In the genomic region with DNA sequence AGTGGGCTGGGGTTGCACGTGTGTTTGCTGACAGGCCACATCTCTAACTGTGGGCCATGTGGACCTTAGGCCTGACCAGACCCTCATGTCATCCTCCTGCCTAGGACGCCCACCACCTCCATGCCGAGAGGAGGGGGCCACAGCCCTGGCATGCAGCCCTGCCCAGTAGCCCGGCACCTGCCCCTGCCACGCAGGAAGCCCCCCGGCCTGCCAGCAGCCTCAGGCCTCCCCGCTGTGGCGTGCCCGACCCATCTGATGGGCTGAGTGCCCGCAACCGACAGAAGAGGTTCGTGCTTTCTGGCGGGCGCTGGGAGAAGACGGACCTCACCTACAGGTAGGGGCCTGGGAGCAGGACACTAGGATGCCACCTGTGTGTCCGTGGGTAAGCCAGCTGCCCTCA, we compare ENCODE assay signal across 1 cellular context.
TF ChIP-seq lines count a peak whose summit lies in the region.

No MANE protein-coding gene starts in this region.

TF ChIP-seq in H1, 55 proteins besides CTCF, POLR2A, EP300 and RAD21:
- TF ChIP-seq ATF3 (IDR thresholded peaks at IDR 0.05; ENCODE audit: insufficient read depth, low read depth, low read length), result no peak
- TF ChIP-seq MAX (IDR thresholded peaks at IDR 0.05), result no peak
- TF ChIP-seq FOSL1 (IDR thresholded peaks at IDR 0.05; ENCODE audit: insufficient read depth, low read depth, low read length), result no peak
- TF ChIP-seq SIRT6 (IDR thresholded peaks at IDR 0.05; ENCODE audit: low read length), result no peak
- no peak for TF ChIP-seq SP1 (IDR thresholded peaks at IDR 0.05; ENCODE audit: low read depth, low read length)
- TF ChIP-seq CEBPB (IDR thresholded peaks at IDR 0.05; ENCODE audit: low read depth, low read length), result no peak
- TF ChIP-seq NANOG (IDR thresholded peaks at IDR 0.05; ENCODE audit: insufficient read depth, low read depth, low read length, poor library complexity, severe bottlenecking), result no peak
- no peak for TF ChIP-seq SP4 (IDR thresholded peaks at IDR 0.05; ENCODE audit: low read length)
TF ChIP-seq in H1: peak in this region for 0.
